ENCODE assay signal across 16 cellular contexts in genomic region chr10:1297566-1298301, GRCh38.
DNase-seq lines count a peak whose midpoint lies in the region; ATAC-seq and TF ChIP-seq lines count a peak whose summit lies in the region.
"Had no signal": no experiment of that assay in that cellular context is flagged by ENCODE, and none has a peak within 500 bp of the region (broad histone marks: within the 10 kb centered on the region; RNA-seq: fewer than 3 reads in every experiment).

No MANE protein-coding gene starts in this region.

- no peaks in the 10 kb centered on the region for H3K36me3 Mint-ChIP-seq in progenitor cell of endocrine pancreas (ENCODE audit: insufficient read depth)
- H3K36me3 Mint-ChIP-seq in CD4-positive, alpha-beta T cell (ENCODE audit: low read depth) = no peaks in the 10 kb centered on the region
- H3K36me3 Mint-ChIP-seq: brain; CD8-positive, alpha-beta memory T cell had no signal

- 0 out of 2 replicates have a peak overlapping the region, but pooled peaks have one; percentile 18 for H3K27ac ChIP-seq in HUES64 (ENCODE audit: low read depth, low read length)
- H3K27ac ChIP-seq in foreskin keratinocyte = no peak overlapping the region
- no peak overlapping the region for H3K27ac ChIP-seq in CD4-positive, alpha-beta T cell (ENCODE audit: low read depth, low read length)
- H3K27ac ChIP-seq in PC-3 (ENCODE audit: low read length) = no peak overlapping the region
- H3K27ac ChIP-seq: psoas muscle had no signal

- no peak overlapping the region for H3K27ac Mint-ChIP-seq in progenitor cell of endocrine pancreas
- H3K27ac Mint-ChIP-seq in CD4-positive, alpha-beta T cell = no peak overlapping the region
- H3K27ac Mint-ChIP-seq: CD8-positive, alpha-beta memory T cell; effector memory CD8-positive, alpha-beta T cell had no signal

- TF ChIP-seq CTCF in foreskin keratinocyte (conservative IDR thresholded peaks at IDR 0.05) = peak; percentile 17
- peak; percentile 38 for TF ChIP-seq CTCF in progenitor cell of endocrine pancreas (IDR thresholded peaks at IDR 0.05; ENCODE audit: unreplicated experiment)
- no peak for TF ChIP-seq CTCF in CD4-positive, alpha-beta T cell (IDR thresholded peaks at IDR 0.05)
- no peak for TF ChIP-seq CTCF in PC-3 (conservative IDR thresholded peaks at IDR 0.05; ENCODE audit: low read depth, low read length)

- H3K4me1 ChIP-seq in HUES64 (ENCODE audit: insufficient read depth, low read length) = peaks cover 20% of the 10 kb centered on the region
- no peaks in the 10 kb centered on the region for H3K4me1 ChIP-seq in foreskin keratinocyte
- no peaks in the 10 kb centered on the region for H3K4me1 ChIP-seq in PC-3 (ENCODE audit: insufficient read depth, low read length)
- H3K4me1 ChIP-seq: psoas muscle, uterus had no signal

- H3K79me2 ChIP-seq in PC-3 (ENCODE audit: low read length) = no peaks in the 10 kb centered on the region

- POLR2A ChIA-PET in CD4-positive, alpha-beta T cell (lab: Charles Lee) = no interaction called here
- POLR2A ChIA-PET in PC-3 (lab: Charles Lee; ENCODE audit: unreplicated experiment) = no interaction called here

- no peaks in the 10 kb centered on the region for H3K9me3 Mint-ChIP-seq in progenitor cell of endocrine pancreas (ENCODE audit: low read depth)
- H3K9me3 Mint-ChIP-seq in CD4-positive, alpha-beta T cell = no peaks in the 10 kb centered on the region
- H3K9me3 Mint-ChIP-seq: CD8-positive, alpha-beta memory T cell; effector memory CD8-positive, alpha-beta T cell had no signal

- H3K9me2 ChIP-seq in PC-3 (replicated peaks; ENCODE audit: low read length) = no peaks in the 10 kb centered on the region

- DNase-seq in ELF-1 (ENCODE audit: low read depth, low spot score) (peak; percentile 51), foreskin keratinocyte (no peak), progenitor cell of endocrine pancreas (ENCODE audit: low spot score, unreplicated experiment) (no peak), PC-3 (no peak)
- DNase-seq in CD4-positive, alpha-beta T cell = no peak
- DNase-seq: CD8-positive, alpha-beta memory T cell; effector memory CD8-positive, alpha-beta T cell; foreskin fibroblast; GF-D8; KG1; NCI-H82; psoas muscle; uterus had no signal

- no peaks in the 10 kb centered on the region for H4K20me1 ChIP-seq in PC-3 (ENCODE audit: low read length)

- intact Hi-C loops in CD4-positive, alpha-beta T cell (cut with DNase I, micrococcal nuclease) = no loop called here
- intact Hi-C loops in PC-3 (cut with micrococcal nuclease) = no loop called here

- H3K9ac ChIP-seq in HUES64 (ENCODE audit: low read depth, low read length) (no peak overlapping the region), PC-3 (ENCODE audit: low read length) (no peak overlapping the region)

- WGBS in HUES64 = 58% methylated on average over 11 of the region's 14 CpGs

- H3K9me3 ChIP-seq in HUES64 (ENCODE audit: insufficient read depth, low read depth, low read length) (no peaks in the 10 kb centered on the region), PC-3 (ENCODE audit: low read length) (no peaks in the 10 kb centered on the region)
- H3K9me3 ChIP-seq in CD4-positive, alpha-beta T cell (ENCODE audit: control insufficient read depth, low read length) = no peaks in the 10 kb centered on the region
- H3K9me3 ChIP-seq: psoas muscle, uterus had no signal

- CTCF ChIA-PET in CD4-positive, alpha-beta T cell (lab: Charles Lee) = no interaction called here
- CTCF ChIA-PET in PC-3 (lab: Charles Lee) = no interaction called here

- H3K36me3 ChIP-seq in HUES64 (ENCODE audit: insufficient read depth, low read length) (no peaks in the 10 kb centered on the region), PC-3 (ENCODE audit: low read depth, low read length) (no peaks in the 10 kb centered on the region)
- H3K36me3 ChIP-seq: uterus had no signal

- peaks cover 13% of the 10 kb centered on the region for H3K27me3 Mint-ChIP-seq in progenitor cell of endocrine pancreas
- peaks cover 39% of the 10 kb centered on the region for H3K27me3 Mint-ChIP-seq in CD4-positive, alpha-beta T cell
- H3K27me3 Mint-ChIP-seq: brain had no signal

- no peak overlapping the region for H3K4me2 ChIP-seq in PC-3 (ENCODE audit: low read length)

- ATAC-seq in foreskin keratinocyte (no peak), HG02981 (IDR thresholded peaks at IDR 0.05; ENCODE audit: unreplicated experiment) (no peak), PC-3 (no peak)
- no peak for ATAC-seq in CD4-positive, alpha-beta T cell (ENCODE audit: poor library complexity)
- ATAC-seq: effector memory CD8-positive, alpha-beta T cell; psoas muscle had no signal

- H2AFZ ChIP-seq in PC-3 (ENCODE audit: low read length) = no peak overlapping the region

- H3K27me3 ChIP-seq in HUES64 (ENCODE audit: insufficient read depth, low read length) (no peaks in the 10 kb centered on the region), foreskin keratinocyte (no peaks in the 10 kb centered on the region), PC-3 (ENCODE audit: low read length) (peaks cover 20% of the 10 kb centered on the region; the same call in 1 of the 2 replicates)
- no peaks in the 10 kb centered on the region for H3K27me3 ChIP-seq in CD4-positive, alpha-beta T cell (ENCODE audit: control insufficient read depth, insufficient read depth, low read length)
- H3K27me3 ChIP-seq: uterus had no signal

- BruUV-seq in PC-3 (replicated peaks; lab: Mats Ljungman, UMichigan) = no TSS peak

- no peaks in the 10 kb centered on the region for H3F3A ChIP-seq in PC-3 (ENCODE audit: low read length, unreplicated experiment)

- peaks cover 17% of the 10 kb centered on the region for H3K4me1 Mint-ChIP-seq in progenitor cell of endocrine pancreas (ENCODE audit: low read depth)
- peaks cover 4% of the 10 kb centered on the region for H3K4me1 Mint-ChIP-seq in CD4-positive, alpha-beta T cell (ENCODE audit: low read depth)

- no peak overlapping the region for H3K4me3 Mint-ChIP-seq in progenitor cell of endocrine pancreas (ENCODE audit: low read depth)
- H3K4me3 Mint-ChIP-seq in CD4-positive, alpha-beta T cell = no peak overlapping the region
- H3K4me3 Mint-ChIP-seq: brain; CD8-positive, alpha-beta memory T cell; effector memory CD8-positive, alpha-beta T cell had no signal

- no peak overlapping the region for H3K4me3 ChIP-seq in HUES64 (ENCODE audit: low read length)
- no peak overlapping the region for H3K4me3 ChIP-seq in PC-3 (ENCODE audit: low read length)
- H3K4me3 ChIP-seq: psoas muscle, uterus had no signal

Comparison
In these comparisons a context has a peak if more than half of its experiments do, and no peak if none do; other contexts are left out.
1. CTCF ChIP-seq: peak in foreskin keratinocyte (single experiment) and progenitor cell of endocrine pancreas (single experiment); none in CD4-positive, alpha-beta T cell (single experiment) and PC-3 (single experiment).